ENCODE assay signal across 1 cellular context in the genomic region with DNA sequence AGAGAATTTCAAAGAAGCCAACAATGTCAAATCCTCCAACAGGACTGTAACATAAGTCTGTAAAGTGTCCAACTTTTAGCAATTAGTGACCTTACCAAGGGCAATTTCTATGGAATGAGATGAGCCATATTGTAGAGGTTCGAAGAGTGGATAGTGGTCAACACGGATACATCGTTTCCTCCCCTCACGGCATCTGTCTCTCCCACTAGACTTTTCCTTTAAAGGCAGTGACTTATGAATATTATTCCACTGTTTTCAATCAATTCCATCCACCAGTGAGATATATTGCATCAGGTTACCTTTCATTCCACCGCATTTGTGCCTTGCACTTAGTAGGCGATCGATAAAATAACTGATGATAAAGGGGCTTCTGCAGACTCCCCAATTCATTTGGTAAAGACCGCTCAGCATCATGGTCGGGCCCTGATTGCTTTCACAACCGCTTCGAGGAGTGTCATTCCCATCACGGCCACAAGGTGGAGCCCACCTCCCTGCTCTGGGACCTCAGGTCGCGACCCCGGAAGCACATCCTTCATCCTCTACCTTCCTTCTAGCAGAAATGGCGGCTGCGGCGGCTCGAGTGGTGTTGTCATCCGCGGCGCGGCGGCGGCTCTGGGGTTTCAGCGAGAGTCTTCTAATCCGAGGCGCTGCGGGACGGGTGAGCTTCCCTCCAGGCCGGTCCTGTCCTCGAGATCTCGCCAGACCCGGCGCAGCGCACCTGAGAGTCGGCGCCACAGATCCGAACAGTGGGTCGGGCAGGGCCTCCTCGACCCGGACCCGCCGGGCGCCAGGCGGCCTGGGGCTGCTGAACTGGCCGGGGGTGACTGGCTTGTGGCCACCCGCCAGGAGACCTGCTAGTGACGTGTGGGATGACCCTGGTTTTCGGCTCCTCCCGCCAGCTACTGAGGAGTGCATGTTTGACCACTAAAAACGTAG.
A peak's percentile ranks its signal among the peaks of the same experiment; 100 is the strongest.
TF ChIP-seq lines count a peak whose summit lies in the region.

A gene with protein sequence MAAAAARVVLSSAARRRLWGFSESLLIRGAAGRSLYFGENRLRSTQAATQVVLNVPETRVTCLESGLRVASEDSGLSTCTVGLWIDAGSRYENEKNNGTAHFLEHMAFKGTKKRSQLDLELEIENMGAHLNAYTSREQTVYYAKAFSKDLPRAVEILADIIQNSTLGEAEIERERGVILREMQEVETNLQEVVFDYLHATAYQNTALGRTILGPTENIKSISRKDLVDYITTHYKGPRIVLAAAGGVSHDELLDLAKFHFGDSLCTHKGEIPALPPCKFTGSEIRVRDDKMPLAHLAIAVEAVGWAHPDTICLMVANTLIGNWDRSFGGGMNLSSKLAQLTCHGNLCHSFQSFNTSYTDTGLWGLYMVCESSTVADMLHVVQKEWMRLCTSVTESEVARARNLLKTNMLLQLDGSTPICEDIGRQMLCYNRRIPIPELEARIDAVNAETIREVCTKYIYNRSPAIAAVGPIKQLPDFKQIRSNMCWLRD (plus strand): TSS at position 535 of the 936 bp plus-strand sequence. CDS start 25 bp downstream, at position 560.

TF ChIP-seq in K562, 482 proteins besides CTCF, POLR2A, EP300 and RAD21 (continued from another document and continues in another):
- TF ChIP-seq STAT5B (CRISPR knock-in tag; IDR thresholded peaks at IDR 0.05) (no peak), RBFOX2 (IDR thresholded peaks at IDR 0.05; ENCODE audit: low read depth, low read length) (peak; percentile 99), HOXB6 (CRISPR knock-in tag; IDR thresholded peaks at IDR 0.05; ENCODE audit: borderline replicate concordance) (no peak), ZNF79 (CRISPR knock-in tag; IDR thresholded peaks at IDR 0.05; ENCODE audit: low read depth) (0 out of 2 replicates have a peak, but pooled peaks have one; percentile 60), ZNF24 (IDR thresholded peaks at IDR 0.05) (0 out of 2 replicates have a peak, but pooled peaks have one; percentile 35), ZFPM2 (CRISPR knock-in tag; IDR thresholded peaks at IDR 0.05) (no peak), CHCHD3 (CRISPR knock-in tag; IDR thresholded peaks at IDR 0.05) (no peak), TAF9B (IDR thresholded peaks at IDR 0.05; ENCODE audit: partially characterized antibody) (peak; percentile 92), SMAD1 (IDR thresholded peaks at IDR 0.05; ENCODE audit: low read depth, low read length, partially characterized antibody) (peak; percentile 58), SRF (CRISPR knock-in tag; IDR thresholded peaks at IDR 0.05) (peak in 1 of 2 experiments; percentile 26; a peak in 1 of 4 replicates), ZNF263 (CRISPR knock-in tag; IDR thresholded peaks at IDR 0.05; ENCODE audit: borderline replicate concordance) (0 out of 2 replicates have a peak, but pooled peaks have one; percentile 13), ZNF282 (CRISPR knock-in tag; IDR thresholded peaks at IDR 0.05) (no peak), ZNF354B (CRISPR knock-in tag; IDR thresholded peaks at IDR 0.05) (no peak), TRIM28 (IDR thresholded peaks at IDR 0.05) (0 out of 2 replicates have a peak, but pooled peaks have one; percentile 41), ZNF707 (CRISPR knock-in tag; conservative IDR thresholded peaks at IDR 0.05) (no peak), FIP1L1 (IDR thresholded peaks at IDR 0.05; ENCODE audit: low read depth, low read length, poor library complexity, severe bottlenecking) (no peak), HIVEP1 (CRISPR knock-in tag; IDR thresholded peaks at IDR 0.05) (no peak)
- TF ChIP-seq, protein P1, sequence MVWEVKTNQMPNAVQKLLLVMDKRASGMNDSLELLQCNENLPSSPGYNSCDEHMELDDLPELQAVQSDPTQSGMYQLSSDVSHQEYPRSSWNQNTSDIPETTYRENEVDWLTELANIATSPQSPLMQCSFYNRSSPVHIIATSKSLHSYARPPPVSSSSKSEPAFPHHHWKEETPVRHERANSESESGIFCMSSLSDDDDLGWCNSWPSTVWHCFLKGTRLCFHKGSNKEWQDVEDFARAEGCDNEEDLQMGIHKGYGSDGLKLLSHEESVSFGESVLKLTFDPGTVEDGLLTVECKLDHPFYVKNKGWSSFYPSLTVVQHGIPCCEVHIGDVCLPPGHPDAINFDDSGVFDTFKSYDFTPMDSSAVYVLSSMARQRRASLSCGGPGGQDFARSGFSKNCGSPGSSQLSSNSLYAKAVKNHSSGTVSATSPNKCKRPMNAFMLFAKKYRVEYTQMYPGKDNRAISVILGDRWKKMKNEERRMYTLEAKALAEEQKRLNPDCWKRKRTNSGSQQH (CRISPR knock-in tag; IDR thresholded peaks at IDR 0.05), result 0 out of 2 replicates have a peak, but pooled peaks have one; percentile 37
- TF ChIP-seq, protein P2, sequence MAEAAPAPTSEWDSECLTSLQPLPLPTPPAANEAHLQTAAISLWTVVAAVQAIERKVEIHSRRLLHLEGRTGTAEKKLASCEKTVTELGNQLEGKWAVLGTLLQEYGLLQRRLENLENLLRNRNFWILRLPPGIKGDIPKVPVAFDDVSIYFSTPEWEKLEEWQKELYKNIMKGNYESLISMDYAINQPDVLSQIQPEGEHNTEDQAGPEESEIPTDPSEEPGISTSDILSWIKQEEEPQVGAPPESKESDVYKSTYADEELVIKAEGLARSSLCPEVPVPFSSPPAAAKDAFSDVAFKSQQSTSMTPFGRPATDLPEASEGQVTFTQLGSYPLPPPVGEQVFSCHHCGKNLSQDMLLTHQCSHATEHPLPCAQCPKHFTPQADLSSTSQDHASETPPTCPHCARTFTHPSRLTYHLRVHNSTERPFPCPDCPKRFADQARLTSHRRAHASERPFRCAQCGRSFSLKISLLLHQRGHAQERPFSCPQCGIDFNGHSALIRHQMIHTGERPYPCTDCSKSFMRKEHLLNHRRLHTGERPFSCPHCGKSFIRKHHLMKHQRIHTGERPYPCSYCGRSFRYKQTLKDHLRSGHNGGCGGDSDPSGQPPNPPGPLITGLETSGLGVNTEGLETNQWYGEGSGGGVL (CRISPR knock-in tag; IDR thresholded peaks at IDR 0.05), result no peak
- TF ChIP-seq, protein P3, sequence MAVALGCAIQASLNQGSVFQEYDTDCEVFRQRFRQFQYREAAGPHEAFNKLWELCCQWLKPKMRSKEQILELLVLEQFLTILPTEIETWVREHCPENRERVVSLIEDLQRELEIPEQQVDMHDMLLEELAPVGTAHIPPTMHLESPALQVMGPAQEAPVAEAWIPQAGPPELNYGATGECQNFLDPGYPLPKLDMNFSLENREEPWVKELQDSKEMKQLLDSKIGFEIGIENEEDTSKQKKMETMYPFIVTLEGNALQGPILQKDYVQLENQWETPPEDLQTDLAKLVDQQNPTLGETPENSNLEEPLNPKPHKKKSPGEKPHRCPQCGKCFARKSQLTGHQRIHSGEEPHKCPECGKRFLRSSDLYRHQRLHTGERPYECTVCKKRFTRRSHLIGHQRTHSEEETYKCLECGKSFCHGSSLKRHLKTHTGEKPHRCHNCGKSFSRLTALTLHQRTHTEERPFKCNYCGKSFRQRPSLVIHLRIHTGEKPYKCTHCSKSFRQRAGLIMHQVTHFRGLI (CRISPR knock-in tag; IDR thresholded peaks at IDR 0.05), result no peak
- TF ChIP-seq, protein P4, sequence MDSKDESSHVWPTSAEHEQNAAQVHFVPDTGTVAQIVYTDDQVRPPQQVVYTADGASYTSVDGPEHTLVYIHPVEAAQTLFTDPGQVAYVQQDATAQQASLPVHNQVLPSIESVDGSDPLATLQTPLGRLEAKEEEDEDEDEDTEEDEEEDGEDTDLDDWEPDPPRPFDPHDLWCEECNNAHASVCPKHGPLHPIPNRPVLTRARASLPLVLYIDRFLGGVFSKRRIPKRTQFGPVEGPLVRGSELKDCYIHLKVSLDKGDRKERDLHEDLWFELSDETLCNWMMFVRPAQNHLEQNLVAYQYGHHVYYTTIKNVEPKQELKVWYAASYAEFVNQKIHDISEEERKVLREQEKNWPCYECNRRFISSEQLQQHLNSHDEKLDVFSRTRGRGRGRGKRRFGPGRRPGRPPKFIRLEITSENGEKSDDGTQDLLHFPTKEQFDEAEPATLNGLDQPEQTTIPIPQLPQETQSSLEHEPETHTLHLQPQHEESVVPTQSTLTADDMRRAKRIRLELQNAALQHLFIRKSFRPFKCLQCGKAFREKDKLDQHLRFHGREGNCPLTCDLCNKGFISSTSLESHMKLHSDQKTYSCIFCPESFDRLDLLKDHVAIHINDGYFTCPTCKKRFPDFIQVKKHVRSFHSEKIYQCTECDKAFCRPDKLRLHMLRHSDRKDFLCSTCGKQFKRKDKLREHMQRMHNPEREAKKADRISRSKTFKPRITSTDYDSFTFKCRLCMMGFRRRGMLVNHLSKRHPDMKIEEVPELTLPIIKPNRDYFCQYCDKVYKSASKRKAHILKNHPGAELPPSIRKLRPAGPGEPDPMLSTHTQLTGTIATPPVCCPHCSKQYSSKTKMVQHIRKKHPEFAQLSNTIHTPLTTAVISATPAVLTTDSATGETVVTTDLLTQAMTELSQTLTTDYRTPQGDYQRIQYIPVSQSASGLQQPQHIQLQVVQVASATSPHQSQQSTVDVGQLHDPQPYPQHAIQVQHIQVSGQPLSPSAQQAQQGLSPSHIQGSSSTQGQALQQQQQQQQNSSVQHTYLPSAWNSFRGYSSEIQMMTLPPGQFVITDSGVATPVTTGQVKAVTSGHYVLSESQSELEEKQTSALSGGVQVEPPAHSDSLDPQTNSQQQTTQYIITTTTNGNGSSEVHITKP (IDR thresholded peaks at IDR 0.05; ENCODE audit: partially characterized antibody), result peak; percentile 40
- TF ChIP-seq, protein P5, sequence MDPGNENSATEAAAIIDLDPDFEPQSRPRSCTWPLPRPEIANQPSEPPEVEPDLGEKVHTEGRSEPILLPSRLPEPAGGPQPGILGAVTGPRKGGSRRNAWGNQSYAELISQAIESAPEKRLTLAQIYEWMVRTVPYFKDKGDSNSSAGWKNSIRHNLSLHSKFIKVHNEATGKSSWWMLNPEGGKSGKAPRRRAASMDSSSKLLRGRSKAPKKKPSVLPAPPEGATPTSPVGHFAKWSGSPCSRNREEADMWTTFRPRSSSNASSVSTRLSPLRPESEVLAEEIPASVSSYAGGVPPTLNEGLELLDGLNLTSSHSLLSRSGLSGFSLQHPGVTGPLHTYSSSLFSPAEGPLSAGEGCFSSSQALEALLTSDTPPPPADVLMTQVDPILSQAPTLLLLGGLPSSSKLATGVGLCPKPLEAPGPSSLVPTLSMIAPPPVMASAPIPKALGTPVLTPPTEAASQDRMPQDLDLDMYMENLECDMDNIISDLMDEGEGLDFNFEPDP (CRISPR knock-in tag; IDR thresholded peaks at IDR 0.05), result no peak
- TF ChIP-seq, protein P6, sequence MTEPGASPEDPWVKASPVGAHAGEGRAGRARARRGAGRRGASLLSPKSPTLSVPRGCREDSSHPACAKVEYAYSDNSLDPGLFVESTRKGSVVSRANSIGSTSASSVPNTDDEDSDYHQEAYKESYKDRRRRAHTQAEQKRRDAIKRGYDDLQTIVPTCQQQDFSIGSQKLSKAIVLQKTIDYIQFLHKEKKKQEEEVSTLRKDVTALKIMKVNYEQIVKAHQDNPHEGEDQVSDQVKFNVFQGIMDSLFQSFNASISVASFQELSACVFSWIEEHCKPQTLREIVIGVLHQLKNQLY (CRISPR knock-in tag; conservative IDR thresholded peaks at IDR 0.05), result no peak; a peak in 1 of 4 replicates
- TF ChIP-seq, protein P7, sequence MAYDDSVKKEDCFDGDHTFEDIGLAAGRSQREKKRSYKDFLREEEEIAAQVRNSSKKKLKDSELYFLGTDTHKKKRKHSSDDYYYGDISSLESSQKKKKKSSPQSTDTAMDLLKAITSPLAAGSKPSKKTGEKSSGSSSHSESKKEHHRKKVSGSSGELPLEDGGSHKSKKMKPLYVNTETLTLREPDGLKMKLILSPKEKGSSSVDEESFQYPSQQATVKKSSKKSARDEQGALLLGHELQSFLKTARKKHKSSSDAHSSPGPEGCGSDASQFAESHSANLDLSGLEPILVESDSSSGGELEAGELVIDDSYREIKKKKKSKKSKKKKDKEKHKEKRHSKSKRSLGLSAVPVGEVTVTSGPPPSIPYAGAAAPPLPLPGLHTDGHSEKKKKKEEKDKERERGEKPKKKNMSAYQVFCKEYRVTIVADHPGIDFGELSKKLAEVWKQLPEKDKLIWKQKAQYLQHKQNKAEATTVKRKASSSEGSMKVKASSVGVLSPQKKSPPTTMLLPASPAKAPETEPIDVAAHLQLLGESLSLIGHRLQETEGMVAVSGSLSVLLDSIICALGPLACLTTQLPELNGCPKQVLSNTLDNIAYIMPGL (CRISPR knock-in tag; IDR thresholded peaks at IDR 0.05), result peak; percentile 96
- TF ChIP-seq, protein P8, sequence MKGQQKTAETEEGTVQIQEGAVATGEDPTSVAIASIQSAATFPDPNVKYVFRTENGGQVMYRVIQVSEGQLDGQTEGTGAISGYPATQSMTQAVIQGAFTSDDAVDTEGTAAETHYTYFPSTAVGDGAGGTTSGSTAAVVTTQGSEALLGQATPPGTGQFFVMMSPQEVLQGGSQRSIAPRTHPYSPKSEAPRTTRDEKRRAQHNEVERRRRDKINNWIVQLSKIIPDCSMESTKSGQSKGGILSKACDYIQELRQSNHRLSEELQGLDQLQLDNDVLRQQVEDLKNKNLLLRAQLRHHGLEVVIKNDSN (CRISPR knock-in tag; IDR thresholded peaks at IDR 0.05), result no peak
- TF ChIP-seq, protein P9, sequence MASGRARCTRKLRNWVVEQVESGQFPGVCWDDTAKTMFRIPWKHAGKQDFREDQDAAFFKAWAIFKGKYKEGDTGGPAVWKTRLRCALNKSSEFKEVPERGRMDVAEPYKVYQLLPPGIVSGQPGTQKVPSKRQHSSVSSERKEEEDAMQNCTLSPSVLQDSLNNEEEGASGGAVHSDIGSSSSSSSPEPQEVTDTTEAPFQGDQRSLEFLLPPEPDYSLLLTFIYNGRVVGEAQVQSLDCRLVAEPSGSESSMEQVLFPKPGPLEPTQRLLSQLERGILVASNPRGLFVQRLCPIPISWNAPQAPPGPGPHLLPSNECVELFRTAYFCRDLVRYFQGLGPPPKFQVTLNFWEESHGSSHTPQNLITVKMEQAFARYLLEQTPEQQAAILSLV (tag; IDR thresholded peaks at IDR 0.05), result no peak
- TF ChIP-seq, protein P10, sequence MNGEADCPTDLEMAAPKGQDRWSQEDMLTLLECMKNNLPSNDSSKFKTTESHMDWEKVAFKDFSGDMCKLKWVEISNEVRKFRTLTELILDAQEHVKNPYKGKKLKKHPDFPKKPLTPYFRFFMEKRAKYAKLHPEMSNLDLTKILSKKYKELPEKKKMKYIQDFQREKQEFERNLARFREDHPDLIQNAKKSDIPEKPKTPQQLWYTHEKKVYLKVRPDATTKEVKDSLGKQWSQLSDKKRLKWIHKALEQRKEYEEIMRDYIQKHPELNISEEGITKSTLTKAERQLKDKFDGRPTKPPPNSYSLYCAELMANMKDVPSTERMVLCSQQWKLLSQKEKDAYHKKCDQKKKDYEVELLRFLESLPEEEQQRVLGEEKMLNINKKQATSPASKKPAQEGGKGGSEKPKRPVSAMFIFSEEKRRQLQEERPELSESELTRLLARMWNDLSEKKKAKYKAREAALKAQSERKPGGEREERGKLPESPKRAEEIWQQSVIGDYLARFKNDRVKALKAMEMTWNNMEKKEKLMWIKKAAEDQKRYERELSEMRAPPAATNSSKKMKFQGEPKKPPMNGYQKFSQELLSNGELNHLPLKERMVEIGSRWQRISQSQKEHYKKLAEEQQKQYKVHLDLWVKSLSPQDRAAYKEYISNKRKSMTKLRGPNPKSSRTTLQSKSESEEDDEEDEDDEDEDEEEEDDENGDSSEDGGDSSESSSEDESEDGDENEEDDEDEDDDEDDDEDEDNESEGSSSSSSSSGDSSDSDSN (IDR thresholded peaks at IDR 0.05; ENCODE audit: borderline replicate concordance in 1 of 2, low read depth in 2 of 2, low read length in 2 of 2), result peak in 1 of 2 experiments; percentile 67; a peak in 1 of 4 replicates
